Comparison of ENCODE assay signal across 17 cellular contexts in genomic region chr4:153215976-153216375, GRCh38. TPM values are rescaled to one million over a fixed set of nuclear protein-coding genes. Genes with fewer than 3 reads are reported as not detected.
DNase-seq lines count a peak whose midpoint lies in the region; ATAC-seq, FAIRE-seq and TF ChIP-seq lines count a peak whose summit lies in the region.
"Had no signal": no experiment of that assay in that cellular context is flagged by ENCODE, and none has a peak within 500 bp of the region (broad histone marks: within the 10 kb centered on the region; RNA-seq: fewer than 3 reads in every experiment).

No MANE protein-coding gene starts in this region.

- H3K4me3 ChIP-seq in breast epithelium: no peak overlapping the region
- no peak overlapping the region for H3K4me3 ChIP-seq in endodermal cell (ENCODE audit: low read length)
- H3K4me3 ChIP-seq in neural cell (ENCODE audit: low read length): no peak overlapping the region
- no peak overlapping the region for H3K4me3 ChIP-seq in CD8-positive, alpha-beta T cell (ENCODE audit: low read depth, low read length)
- H3K4me3 ChIP-seq in pancreas: no peak overlapping the region

- no peak overlapping the region for H3K4me2 ChIP-seq in neural cell (ENCODE audit: low read length)

- H3K4me3 Mint-ChIP-seq in MCF 10A (ENCODE audit: unreplicated experiment) (no peak overlapping the region), endodermal cell (no peak overlapping the region), WTC11 (no peak overlapping the region)
- no peak overlapping the region for H3K4me3 Mint-ChIP-seq in CD8-positive, alpha-beta T cell

- CTCF ChIA-PET in MCF 10A (lab: Yijun Ruan, JAX): interaction anchor here (1.2 kb wide), 1 partner anchor 73 kb away, joined by 3 read pairs; no protein-coding TSS in a partner anchor
- CTCF ChIA-PET in WTC11 (lab: Charles Lee): interaction anchor here (1.1 to 1.3 kb wide), 2 partner anchors 9 to 73 kb away, joined by 3 read pairs; no protein-coding TSS in a partner anchor
- CTCF ChIA-PET in CD8-positive, alpha-beta T cell (lab: Charles Lee): interaction anchor here (1.6 kb wide), 1 partner anchor 9 kb away, joined by 5 read pairs; no protein-coding TSS in a partner anchor

- no peaks in the 10 kb centered on the region for H3K9me3 ChIP-seq in breast epithelium
- peaks cover 6% of the 10 kb centered on the region for H3K9me3 ChIP-seq in endodermal cell (ENCODE audit: control insufficient read depth, low read length)
- H3K9me3 ChIP-seq in neural cell (ENCODE audit: low read length): no peaks in the 10 kb centered on the region
- H3K9me3 ChIP-seq in CD8-positive, alpha-beta T cell (ENCODE audit: low read length): no peaks in the 10 kb centered on the region
- H3K9me3 ChIP-seq in pancreas: no peaks in the 10 kb centered on the region

- H3F3A ChIP-seq in neural cell (ENCODE audit: insufficient read depth, low read length, poor library complexity, severe bottlenecking): no peaks in the 10 kb centered on the region

- DNase-seq in MCF 10A (ENCODE audit: unreplicated experiment) (peak; percentile 7), breast epithelium (ENCODE audit: low spot score in 2 of 2) (no peak), endodermal cell (no peak), WTC11 (ENCODE audit: low spot score) (no peak), pancreas (no peak), LoVo (ENCODE audit: low spot score) (no peak)
- DNase-seq in CD8-positive, alpha-beta T cell: no peak
- DNase-seq: GDM1, Karpas-422, MM.1S, NCI-H1048, NCI-H1417 treated with DMSO at 0.1 percent for 48 hours, NCI-H187, NCI-H226, Right ventricle myocardium superior had no signal

- H3K27ac ChIP-seq in breast epithelium (no peak overlapping the region), endodermal cell (ENCODE audit: low read depth, low read length) (peak overlapping the region; percentile 12), neural cell (ENCODE audit: low read length) (peak overlapping the region; percentile 2), pancreas (no peak overlapping the region)
- H3K27ac ChIP-seq in CD8-positive, alpha-beta T cell (ENCODE audit: low read depth, low read length): no peak overlapping the region
- H3K27ac ChIP-seq: C4-2B had no signal

- no peak for TF ChIP-seq POLR2A in breast epithelium (IDR thresholded peaks at IDR 0.05)

- peaks cover 6% of the 10 kb centered on the region for H3K4me1 Mint-ChIP-seq in MCF 10A (ENCODE audit: insufficient read depth, unreplicated experiment)
- H3K4me1 Mint-ChIP-seq in endodermal cell: peaks cover 12% of the 10 kb centered on the region
- H3K4me1 Mint-ChIP-seq in WTC11: peaks cover 17% of the 10 kb centered on the region
- H3K4me1 Mint-ChIP-seq in CD8-positive, alpha-beta T cell (ENCODE audit: low read depth): peaks cover 10% of the 10 kb centered on the region

- no peak for FAIRE-seq in pancreas (lab: Jason Lieb, UNC)

- no peaks in the 10 kb centered on the region for H3K27me3 ChIP-seq in breast epithelium
- H3K27me3 ChIP-seq in endodermal cell (ENCODE audit: control insufficient read depth, insufficient read depth, low read length, poor library complexity, severe bottlenecking): no peaks in the 10 kb centered on the region
- H3K27me3 ChIP-seq in neural cell (ENCODE audit: insufficient read depth, low read depth, low read length): no peaks in the 10 kb centered on the region
- H3K27me3 ChIP-seq in CD8-positive, alpha-beta T cell (ENCODE audit: insufficient read depth, low read length): no peaks in the 10 kb centered on the region
- no peaks in the 10 kb centered on the region for H3K27me3 ChIP-seq in pancreas

- H3K27me3 Mint-ChIP-seq in MCF 10A (ENCODE audit: insufficient read depth, unreplicated experiment): no peaks in the 10 kb centered on the region
- peaks cover 52% of the 10 kb centered on the region for H3K27me3 Mint-ChIP-seq in endodermal cell (ENCODE audit: insufficient read depth)
- H3K27me3 Mint-ChIP-seq in WTC11 (ENCODE audit: low read depth): no peaks in the 10 kb centered on the region
- no peaks in the 10 kb centered on the region for H3K27me3 Mint-ChIP-seq in CD8-positive, alpha-beta T cell (ENCODE audit: low read depth)

- H3K9me3 Mint-ChIP-seq in MCF 10A (ENCODE audit: unreplicated experiment) (no peaks in the 10 kb centered on the region), endodermal cell (no peaks in the 10 kb centered on the region), WTC11 (peaks cover 6% of the 10 kb centered on the region)
- no peaks in the 10 kb centered on the region for H3K9me3 Mint-ChIP-seq in CD8-positive, alpha-beta T cell

- no peaks in the 10 kb centered on the region for H3K4me1 ChIP-seq in breast epithelium
- peaks cover 2% of the 10 kb centered on the region for H3K4me1 ChIP-seq in endodermal cell (ENCODE audit: control insufficient read depth, insufficient read depth, low read length)
- no peaks in the 10 kb centered on the region for H3K4me1 ChIP-seq in CD8-positive, alpha-beta T cell (ENCODE audit: insufficient read depth, low read length)
- peaks cover 5 to 9% (median 8%) of the 10 kb centered on the region in 3 donors for H3K4me1 ChIP-seq in pancreas

- TF ChIP-seq CTCF in MCF 10A (IDR thresholded peaks at IDR 0.05; ENCODE audit: unreplicated experiment) (no peak), breast epithelium (IDR thresholded peaks at IDR 0.05) (no peak), endodermal cell (conservative IDR thresholded peaks at IDR 0.05) (no peak), neural cell (IDR thresholded peaks at IDR 0.05; ENCODE audit: poor library complexity, severe bottlenecking) (no peak), WTC11 (IDR thresholded peaks at IDR 0.05) (no peak), pancreas (IDR thresholded peaks at IDR 0.05) (no peak)
- no peak for TF ChIP-seq CTCF in CD8-positive, alpha-beta T cell (IDR thresholded peaks at IDR 0.05)

- H3K9me2 ChIP-seq in neural cell (ENCODE audit: insufficient read depth, low read length): no peaks in the 10 kb centered on the region

- H3K9ac ChIP-seq in endodermal cell (ENCODE audit: extremely low read depth, low read length, poor library complexity, severe bottlenecking) (no peak overlapping the region), neural cell (ENCODE audit: low read length) (no peak overlapping the region)

- POLR2A ChIA-PET in MCF 10A (lab: Yijun Ruan, JAX): interaction anchor here (1.8 kb wide), 1 partner anchor 11 kb away, joined by 4 read pairs; the partner anchor contains the start of gene TRIM2
- POLR2A ChIA-PET in WTC11 (lab: Charles Lee): no interaction called here
- POLR2A ChIA-PET in CD8-positive, alpha-beta T cell (lab: Charles Lee): interaction anchor here (0.5 kb wide), 1 partner anchor 149 kb away, joined by 3 read pairs; no protein-coding TSS in a partner anchor

- H3K27ac Mint-ChIP-seq in MCF 10A (ENCODE audit: low read depth, unreplicated experiment) (no peak overlapping the region), endodermal cell (no peak overlapping the region), WTC11 (no peak overlapping the region; the same call in 1 of the 2 replicates)
- H3K27ac Mint-ChIP-seq in CD8-positive, alpha-beta T cell: no peak overlapping the region

- no peaks in the 10 kb centered on the region for H3K36me3 Mint-ChIP-seq in MCF 10A (ENCODE audit: insufficient read depth, unreplicated experiment)
- peaks cover 39% of the 10 kb centered on the region for H3K36me3 Mint-ChIP-seq in endodermal cell (ENCODE audit: low read depth)
- H3K36me3 Mint-ChIP-seq in WTC11: peaks cover 10% of the 10 kb centered on the region
- no peaks in the 10 kb centered on the region for H3K36me3 Mint-ChIP-seq in CD8-positive, alpha-beta T cell

- intact Hi-C loops in MCF 10A (cut with micrococcal nuclease): no loop called here
- intact Hi-C loops in breast epithelium (cut with DNase I; ENCODE audit: low total_unique reads): no loop called here
- intact Hi-C loops in CD8-positive, alpha-beta T cell (cut with DNase I, micrococcal nuclease): loop anchor here in 1 of 2 experiments (10.0 kb wide), 1 partner anchor 109 kb away; no protein-coding TSS in a partner anchor
- intact Hi-C loops in pancreas (cut with DNase I): no loop called here

- ATAC-seq in WTC11 (no peak), pancreas (no peak)
- no peak for ATAC-seq in CD8-positive, alpha-beta T cell

- no peaks in the 10 kb centered on the region for H4K20me1 ChIP-seq in neural cell (ENCODE audit: insufficient read depth)

- peaks cover 56% of the 10 kb centered on the region for H3K79me2 ChIP-seq in neural cell (replicated peaks; ENCODE audit: insufficient read depth, low read length)

- no peak overlapping the region for H2AFZ ChIP-seq in neural cell (ENCODE audit: low read depth, low read length)

- no TSS peak for BruUV-seq in MCF 10A (replicated peaks; lab: Mats Ljungman, UMichigan)

- TF ChIP-seq RAD21 in neural cell (conservative IDR thresholded peaks at IDR 0.05): no peak

- no peak for TF ChIP-seq EP300 in neural cell (conservative IDR thresholded peaks at IDR 0.05; ENCODE audit: poor library complexity, severe bottlenecking)

- no peaks in the 10 kb centered on the region for H3K36me3 ChIP-seq in breast epithelium
- H3K36me3 ChIP-seq in endodermal cell (ENCODE audit: control insufficient read depth, insufficient read depth, low read length): peaks cover 23% of the 10 kb centered on the region
- H3K36me3 ChIP-seq in neural cell (ENCODE audit: insufficient read depth, low read length): no peaks in the 10 kb centered on the region
- H3K36me3 ChIP-seq in CD8-positive, alpha-beta T cell (ENCODE audit: insufficient read depth, low read length): no peaks in the 10 kb centered on the region
- no peaks in the 10 kb centered on the region for H3K36me3 ChIP-seq in pancreas

TF ChIP-seq in neural cell, 6 proteins besides CTCF, POLR2A, EP300 and RAD21 (continues in another document):
- no peak for TF ChIP-seq SMC3 (conservative IDR thresholded peaks at IDR 0.05; ENCODE audit: poor library complexity)

TF ChIP-seq in WTC11, 78 proteins besides CTCF, POLR2A, EP300 and RAD21 (continues in another document):
- TF ChIP-seq ZNF423 (CRISPR knock-in tag; IDR thresholded peaks at IDR 0.05): no peak
- TF ChIP-seq ZNF396 (CRISPR knock-in tag; IDR thresholded peaks at IDR 0.05; ENCODE audit: borderline replicate concordance): no peak
- TF ChIP-seq ZNF121 (CRISPR knock-in tag; IDR thresholded peaks at IDR 0.05): no peak

RNA-seq across cellular contexts. Expression of gene TRIM2, which starts 11.7 kb away (rescaled TPM):
- total RNA-seq in MCF 10A (2022): 33.0 and 37.2 TPM in 2 replicates
- 100 to 1,000 TPM in 1 of 3 donors, 10 to 100 TPM in 2; 26.7 to 109 (median 52.4) TPM for total RNA-seq in breast epithelium
- 10 to 100 TPM; 31.8 to 56.1 TPM for total RNA-seq in endodermal cell
- 83.8 TPM for polyA plus RNA-seq in endodermal cell (2013, experiment 1 of 2)
- polyA plus RNA-seq in endodermal cell (2013, experiment 2 of 2): 72.7 TPM
- polyA plus RNA-seq in neural cell: 218 and 261 TPM in 2 replicates
- 723 and 816 TPM in 2 replicates for polyA minus RNA-seq in neural cell
- 42.0 to 54.5 TPM (median 43.9 TPM) in 3 replicates for total RNA-seq in WTC11 (2021)
- under 1 TPM; 0.22 to 0.43 TPM for total RNA-seq in CD8-positive, alpha-beta T cell
- 10 to 100 TPM; 17.6 to 39.2 (median 25.5) TPM for total RNA-seq in pancreas
- polyA plus RNA-seq in pancreas: 10 to 100 TPM; 11.0 to 11.9 TPM

Comparison
In these comparisons a context has a peak if more than half of its experiments do, and no peak if none do; other contexts are left out.
1. H3K27ac ChIP-seq: peak in endodermal cell (single experiment) and neural cell (single experiment); none in breast epithelium (0 of 2), CD8-positive, alpha-beta T cell (single experiment) and pancreas (0 of 4).
2. RNA of gene TRIM2, which starts 11.7 kb away (total RNA-seq): 31.8 to 56.1 TPM in endodermal cell, 42.0 to 54.5 TPM in WTC11, 26.7 to 109 TPM in breast epithelium, 33.0 to 37.2 TPM in MCF 10A and 17.6 to 39.2 TPM in pancreas; 0.22 to 0.43 TPM in CD8-positive, alpha-beta T cell; every median in the first group is over 10 times any median in the second.